Comparison of ENCODE assay signal across 32 cellular contexts in the genomic region with DNA sequence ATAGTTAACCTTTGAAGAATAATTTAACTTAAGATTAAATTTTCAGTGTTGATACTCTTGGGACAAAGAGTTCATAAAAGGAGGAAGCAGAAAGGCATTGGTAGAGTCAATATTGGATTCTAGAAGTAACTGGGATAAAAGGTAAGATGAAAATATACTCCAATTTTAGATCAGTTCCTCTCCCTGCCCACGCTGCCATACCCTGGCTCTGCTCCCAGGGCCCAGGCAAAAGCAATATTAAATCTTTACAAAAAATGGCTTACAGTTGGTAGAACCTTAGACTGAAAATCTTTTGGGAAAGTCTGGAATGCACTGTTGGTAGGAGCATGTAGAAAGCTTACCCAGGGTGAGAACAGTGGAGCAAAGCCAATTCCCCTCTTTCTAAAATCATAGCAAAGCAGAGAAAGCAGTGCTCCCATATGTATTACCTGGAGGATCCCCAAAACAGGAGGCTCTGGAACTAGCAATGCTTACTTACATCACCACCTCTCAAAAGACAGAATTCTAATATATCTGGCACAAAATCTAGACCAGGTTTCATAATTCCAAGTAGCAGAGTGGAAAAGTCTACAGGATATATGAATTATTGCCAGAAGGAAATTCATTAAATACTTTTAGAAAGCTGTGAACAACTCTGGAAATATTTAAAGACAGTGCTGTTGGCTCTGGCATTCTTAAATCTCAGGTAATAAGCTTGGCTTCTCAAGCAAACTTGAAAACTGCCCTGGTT. TPM values are rescaled to one million over a fixed set of nuclear protein-coding genes. Genes with fewer than 3 reads are reported as not detected.
DNase-seq lines count a peak whose midpoint lies in the region; ATAC-seq and TF ChIP-seq lines count a peak whose summit lies in the region.
"Had no signal": no experiment of that assay in that cellular context is flagged by ENCODE, and none has a peak within 500 bp of the region (broad histone marks: within the 10 kb centered on the region; RNA-seq: fewer than 3 reads in every experiment).

No MANE protein-coding gene starts in this region.

- no peak for TF ChIP-seq CTCF in AG10803 (conservative IDR thresholded peaks at IDR 0.05; ENCODE audit: low read length)
- TF ChIP-seq CTCF in HFFc6 (IDR thresholded peaks at IDR 0.05): no peak
- TF ChIP-seq CTCF in choroid plexus epithelial cell (conservative IDR thresholded peaks at IDR 0.05; ENCODE audit: low read depth, low read length): no peak
- no peak for TF ChIP-seq CTCF in CD8-positive, alpha-beta T cell (IDR thresholded peaks at IDR 0.05)
- no peak for TF ChIP-seq CTCF in upper lobe of left lung (IDR thresholded peaks at IDR 0.05)

- peak overlapping the region; percentile 42; the same call in 1 of the 2 replicates for H3K27ac Mint-ChIP-seq in HFFc6
- H3K27ac Mint-ChIP-seq in CD8-positive, alpha-beta T cell: no peak overlapping the region
- H3K27ac Mint-ChIP-seq: activated CD4-positive, alpha-beta T cell treated with anti-CD3 and anti-CD28 coated beads, Interleukin-2, amount 10 ng/mL, durations not matched to agents 24 days and 14 days; activated T-cell treated with anti-CD3 and anti-CD28 coated beads, Interleukin-2, amount 50 U/mL, for 72 hours had no signal

- H3K23ac ChIP-seq in mesendoderm (ENCODE audit: low read length): no peak overlapping the region

- no peak overlapping the region for H3K56ac ChIP-seq in mesendoderm (ENCODE audit: low read length)

- no peak overlapping the region for H3K4ac ChIP-seq in mesendoderm (ENCODE audit: low read depth, low read length)

- no peak overlapping the region for H3K4me3 Mint-ChIP-seq in HFFc6
- H3K4me3 Mint-ChIP-seq in CD8-positive, alpha-beta T cell: no peak overlapping the region
- H3K4me3 Mint-ChIP-seq: activated CD4-positive, alpha-beta T cell treated with anti-CD3 and anti-CD28 coated beads, Interleukin-2, amount 10 ng/mL, durations not matched to agents 24 days and 14 days; activated CD8-positive, alpha-beta memory T cell treated with anti-CD3 and anti-CD28 coated beads, Interleukin-2, amount 10 ng/mL, durations not matched to agents 7 days and 5 days; activated T-cell treated with anti-CD3 and anti-CD28 coated beads, Interleukin-2, amount 50 U/mL, for 72 hours; H9; naive thymus-derived CD8-positive, alpha-beta T cell; stimulated activated naive CD8-positive, alpha-beta T cell treated with anti-CD3 and anti-CD28 coated beads, Interleukin-15, amount 100 ng/mL, for 72 hours had no signal

- no peaks in the 10 kb centered on the region for H3K9me3 ChIP-seq in CD8-positive, alpha-beta T cell (ENCODE audit: low read length)
- no peaks in the 10 kb centered on the region for H3K9me3 ChIP-seq in upper lobe of left lung
- H3K9me3 ChIP-seq: tibial artery had no signal

- no peak overlapping the region for H2BK5ac ChIP-seq in mesendoderm (ENCODE audit: low read length)

- WGBS in mesendoderm (ENCODE audit: extremely low coverage, insufficient coverage, low lambda C conversion rate): no CpG with 5 or more reads among the region's 1 CpG
- WGBS in upper lobe of left lung, 2 donors: 68 to 74% methylated on average over 1 of the region's 1 CpG

- H3K79me2 ChIP-seq in mesendoderm (ENCODE audit: control insufficient read depth, insufficient read depth, low read length): no peaks in the 10 kb centered on the region

- no peak overlapping the region for H2BK15ac ChIP-seq in mesendoderm (replicated peaks; ENCODE audit: low read depth)

- H2AK5ac ChIP-seq in mesendoderm (ENCODE audit: low read length): no peak overlapping the region

- peak overlapping the region; percentile 90 for H3K18ac ChIP-seq in mesendoderm (ENCODE audit: low read length)

- peak overlapping the region; percentile 51 for H2BK120ac ChIP-seq in mesendoderm (ENCODE audit: low read depth, low read length)

- peaks cover 3% of the 10 kb centered on the region for H3K4me1 ChIP-seq in mesendoderm (ENCODE audit: control insufficient read depth, low read depth, low read length)
- H3K4me1 ChIP-seq in CD8-positive, alpha-beta T cell (ENCODE audit: insufficient read depth, low read length): peaks cover 27% of the 10 kb centered on the region
- H3K4me1 ChIP-seq in upper lobe of left lung: peaks cover 7 to 24% (median 14%) of the 10 kb centered on the region in 4 donors

- POLR2A ChIA-PET in CD8-positive, alpha-beta T cell (lab: Charles Lee): interaction anchor here (0.6 to 1.5 kb wide), 3 partner anchors 19 to 47 kb away, joined by 3 to 4 read pairs (median 3); a partner anchor contains a TSS

- no peaks in the 10 kb centered on the region for H3K27me3 ChIP-seq in mesendoderm (ENCODE audit: insufficient read depth, low read length, poor library complexity)
- H3K27me3 ChIP-seq in CD8-positive, alpha-beta T cell (ENCODE audit: insufficient read depth, low read length): no peaks in the 10 kb centered on the region
- no peaks in the 10 kb centered on the region for H3K27me3 ChIP-seq in upper lobe of left lung
- H3K27me3 ChIP-seq: hepatocyte, MG63, tibial artery had no signal

- no peak for TF ChIP-seq POLR2A in upper lobe of left lung (IDR thresholded peaks at IDR 0.05)

- H3K36me3 ChIP-seq in mesendoderm (ENCODE audit: control insufficient read depth, insufficient read depth, low read length) (peaks cover 3% of the 10 kb centered on the region), upper lobe of left lung (peaks cover 0 to 15% (median 7%) of the 10 kb centered on the region in 4 donors)
- peaks cover 8% of the 10 kb centered on the region for H3K36me3 ChIP-seq in CD8-positive, alpha-beta T cell (ENCODE audit: insufficient read depth, low read length)

- DNase-seq in AG10803 (ENCODE audit: low read depth) (peak; percentile 50), HFFc6 (no peak), choroid plexus epithelial cell (ENCODE audit: low read depth) (peak; percentile 20), mesendoderm (no peak), NCI-H1417 treated with DMSO at 0.1 percent for 48 hours (lab: John Stamatoyannopoulos, UW) (no peak), upper lobe of left lung (no peak)
- no peak for DNase-seq in CD8-positive, alpha-beta T cell
- DNase-seq: activated CD4-positive, alpha-beta T cell treated with anti-CD3 and anti-CD28 coated beads, Interleukin-2, amount 10 ng/mL, durations not matched to agents 24 days and 14 days; activated CD8-positive, alpha-beta memory T cell treated with anti-CD3 and anti-CD28 coated beads, Interleukin-2, amount 10 ng/mL, durations not matched to agents 7 days and 5 days; activated naive CD4-positive, alpha-beta T cell; activated T-cell treated with anti-CD3 and anti-CD28 coated beads, Interleukin-2, amount 50 U/mL, for 72 hours; central memory CD4-positive, alpha-beta T cell; GF-D8; H9; KBM-7; MG63; naive thymus-derived CD8-positive, alpha-beta T cell; NCI-H1105 treated with DMSO at 0.1 percent for 48 hours; NCI-H2081; NCI-H2227 treated with DMSO at 0.1 percent for 48 hours; small intestine; stimulated activated CD8-positive, alpha-beta memory T cell treated with anti-CD3 and anti-CD28 coated beads, Interleukin-4, amount 100 ng/mL, for 48 hours; stimulated activated naive CD8-positive, alpha-beta T cell treated with anti-CD3 and anti-CD28 coated beads, Interleukin-15, amount 100 ng/mL, for 72 hours; SW 1271; T-helper 9 cell; tibial artery; WERI-Rb-1 had no signal

- ATAC-seq in CD8-positive, alpha-beta T cell: no peak
- ATAC-seq in upper lobe of left lung (ENCODE audit: low FRiP score in 2 of 2) (no peak), HG03457 (IDR thresholded peaks at IDR 0.05; ENCODE audit: unreplicated experiment) (no peak)
- ATAC-seq: activated CD8-positive, alpha-beta memory T cell treated with anti-CD3 and anti-CD28 coated beads, Interleukin-2, amount 10 ng/mL, durations not matched to agents 7 days and 5 days; activated T-cell treated with anti-CD3 and anti-CD28 coated beads, Interleukin-2, amount 50 U/mL, for 72 hours; left lobe of liver; naive thymus-derived CD8-positive, alpha-beta T cell; Panc1; stimulated activated naive CD8-positive, alpha-beta T cell treated with anti-CD3 and anti-CD28 coated beads, Interleukin-15, amount 100 ng/mL, for 72 hours had no signal

- peaks cover 10% of the 10 kb centered on the region for H3K9me3 Mint-ChIP-seq in HFFc6
- peaks cover 5% of the 10 kb centered on the region for H3K9me3 Mint-ChIP-seq in CD8-positive, alpha-beta T cell

- H3K27me3 Mint-ChIP-seq in HFFc6 (ENCODE audit: insufficient read depth): no peaks in the 10 kb centered on the region
- H3K27me3 Mint-ChIP-seq in CD8-positive, alpha-beta T cell (ENCODE audit: low read depth): no peaks in the 10 kb centered on the region
- H3K27me3 Mint-ChIP-seq: activated CD4-positive, alpha-beta T cell treated with anti-CD3 and anti-CD28 coated beads, Interleukin-2, amount 10 ng/mL, durations not matched to agents 24 days and 14 days; activated CD8-positive, alpha-beta memory T cell treated with anti-CD3 and anti-CD28 coated beads, Interleukin-2, amount 10 ng/mL, durations not matched to agents 7 days and 5 days; naive thymus-derived CD8-positive, alpha-beta T cell; stimulated activated naive CD8-positive, alpha-beta T cell treated with anti-CD3 and anti-CD28 coated beads, Interleukin-15, amount 100 ng/mL, for 72 hours had no signal

- H3K4me1 Mint-ChIP-seq in HFFc6 (ENCODE audit: low read depth): peaks cover 47% of the 10 kb centered on the region
- H3K4me1 Mint-ChIP-seq in CD8-positive, alpha-beta T cell (ENCODE audit: low read depth): peaks cover 43% of the 10 kb centered on the region

- H3K4me3 ChIP-seq in AG10803 (ENCODE audit: low read length) (no peak overlapping the region), choroid plexus epithelial cell (ENCODE audit: low read depth, low read length) (no peak overlapping the region), mesendoderm (ENCODE audit: low read length) (no peak overlapping the region), upper lobe of left lung (no peak overlapping the region)
- H3K4me3 ChIP-seq in CD8-positive, alpha-beta T cell (ENCODE audit: low read depth, low read length): no peak overlapping the region
- H3K4me3 ChIP-seq: hepatocyte, MG63, tibial artery had no signal

- intact Hi-C loops in CD8-positive, alpha-beta T cell (cut with DNase I, micrococcal nuclease): no loop called here

- no peak overlapping the region for H4K5ac ChIP-seq in mesendoderm (ENCODE audit: low read length)

- CTCF ChIA-PET in CD8-positive, alpha-beta T cell (lab: Charles Lee): interaction anchor here (0.6 to 1.6 kb wide), 4 partner anchors 23 to 157 kb away, joined by 3 to 7 read pairs (median 4); no protein-coding TSS in a partner anchor

- no peak overlapping the region for H4K8ac ChIP-seq in mesendoderm (ENCODE audit: low read depth, low read length)

- H3K36me3 Mint-ChIP-seq in HFFc6 (ENCODE audit: low read depth): peaks cover 30% of the 10 kb centered on the region
- peaks cover 48% of the 10 kb centered on the region for H3K36me3 Mint-ChIP-seq in CD8-positive, alpha-beta T cell

- H3K79me1 ChIP-seq in mesendoderm (ENCODE audit: low read length): peaks cover 2% of the 10 kb centered on the region

- no peak overlapping the region for H3K9ac ChIP-seq in mesendoderm (ENCODE audit: low read length)

- H3K27ac ChIP-seq in mesendoderm (ENCODE audit: low read depth, low read length): no peak overlapping the region
- no peak overlapping the region for H3K27ac ChIP-seq in CD8-positive, alpha-beta T cell (ENCODE audit: low read depth, low read length)
- H3K27ac ChIP-seq in upper lobe of left lung: no peak overlapping the region
- H3K27ac ChIP-seq: epithelial cell of prostate, hepatocyte, WERI-Rb-1 had no signal

- TF ChIP-seq EP300 in upper lobe of left lung (IDR thresholded peaks at IDR 0.05): no peak

- H3K4me2 ChIP-seq in mesendoderm (ENCODE audit: low read length): no peak overlapping the region
- H3K4me2 ChIP-seq: hepatocyte had no signal

RNA-seq across cellular contexts. Expression of a gene that starts 24.5 kb away (rescaled TPM):
- total RNA-seq in HFFc6 (2021; fragmentation: NEBNext Ultra II Directional; extraction: Animal tissue kit (Norgen Biotek cat#: 25700)): 10 to 100 TPM; 30.5 to 39.0 (median 31.8) TPM
- polyA plus RNA-seq in mesendoderm (2013, experiment 1 of 2): 15.1 TPM
- 16.4 TPM for polyA plus RNA-seq in mesendoderm (2013, experiment 2 of 2)
- 10 to 100 TPM; 37.0 to 39.8 TPM for total RNA-seq in CD8-positive, alpha-beta T cell
- 100 to 1,000 TPM in 4 of 6 donors, 10 to 100 TPM in 2; 68.1 to 140 (median 107) TPM for total RNA-seq in upper lobe of left lung

RNA-seq across cellular contexts. Expression of a gene that starts 24.9 kb away (rescaled TPM):
- 10 to 100 TPM; 43.4 to 63.2 (median 49.0) TPM for total RNA-seq in HFFc6 (2021; fragmentation: NEBNext Ultra II Directional; extraction: Animal tissue kit (Norgen Biotek cat#: 25700))
- 27.8 TPM for polyA plus RNA-seq in mesendoderm (2013, experiment 1 of 2)
- 28.0 TPM for polyA plus RNA-seq in mesendoderm (2013, experiment 2 of 2)
- total RNA-seq in CD8-positive, alpha-beta T cell: 10 to 100 TPM in 1 of 2 experiments, 1 to 10 TPM in 1; 9.1 to 10.3 TPM
- total RNA-seq in upper lobe of left lung: 10 to 100 TPM; 12.6 to 34.2 (median 21.5) TPM

RNA-seq across cellular contexts. Expression of a gene that starts 40.5 kb away (rescaled TPM):
- total RNA-seq in HFFc6 (2021; fragmentation: NEBNext Ultra II Directional; extraction: Animal tissue kit (Norgen Biotek cat#: 25700)): under 1 TPM; 0.11 to 0.21 (median 0.13) TPM
- polyA plus RNA-seq in mesendoderm (2013, experiment 1 of 2): 0.20 TPM
- 0.14 TPM for polyA plus RNA-seq in mesendoderm (2013, experiment 2 of 2)
- total RNA-seq in CD8-positive, alpha-beta T cell: 1 to 10 TPM; 2.2 to 2.6 TPM
- total RNA-seq in upper lobe of left lung: 1 to 10 TPM; 1.1 to 7.3 (median 2.0) TPM
- total RNA-seq: hepatocyte had no signal

Comparison
In these comparisons a context has a peak if more than half of its experiments do, and no peak if none do; other contexts are left out.
1. DNase-seq: peak in AG10803 (single experiment) and choroid plexus epithelial cell (single experiment); none in HFFc6 (single experiment), mesendoderm (single experiment), CD8-positive, alpha-beta T cell (0 of 7), NCI-H1417 treated with DMSO at 0.1 percent for 48 hours (single experiment) and upper lobe of left lung (0 of 2).